In genomic region chr9:72983512-72984021, GRCh38 we compare ENCODE assay signal across 21 cellular contexts. TPM values are rescaled to one million over a fixed set of nuclear protein-coding genes. Genes with fewer than 3 reads are reported as not detected.
A peak's percentile ranks its signal among the peaks of the same experiment; 100 is the strongest.
DNase-seq lines count a peak whose midpoint lies in the region; FAIRE-seq and TF ChIP-seq lines count a peak whose summit lies in the region.
"Had no signal": no experiment of that assay in that cellular context is flagged by ENCODE, and none has a peak within 500 bp of the region (broad histone marks: within the 10 kb centered on the region; RNA-seq: fewer than 3 reads in every experiment).

No MANE protein-coding gene starts in this region.

- no peaks in the 10 kb centered on the region for H3K9me3 ChIP-seq in mesenchymal stem cell (ENCODE audit: control insufficient read depth, low read length)
- no peaks in the 10 kb centered on the region for H3K9me3 ChIP-seq in neuronal stem cell (replicated peaks in 1 of 2; ENCODE audit: control insufficient read depth in 2 of 2, insufficient read depth in 1 of 2, low read depth in 1 of 2, low read length in 2 of 2)
- no peaks in the 10 kb centered on the region for H3K9me3 ChIP-seq in prostate gland
- H3K9me3 ChIP-seq: BLaER1 treated with 17β-estradiol and CSF1 and Interleukin-3, amounts not matched to agents 10 nM and 100 nM; esophagus squamous epithelium; testis had no signal

- WGBS in mesenchymal stem cell, result 90% methylated on average over 2 of the region's 4 CpGs
- WGBS in neuronal stem cell (ENCODE audit: extremely low coverage in 2 of 2, insufficient read length in 2 of 2, insufficient replicate concordance in 1 of 2), 2 donors, result no CpG with 5 or more reads among the region's 4 CpGs
- WGBS in prostate gland, result 44% methylated on average over 4 of the region's 4 CpGs

- H3K4me2 ChIP-seq in mesenchymal stem cell (ENCODE audit: low read length, poor library complexity, severe bottlenecking) (no peak overlapping the region), neuronal stem cell (ENCODE audit: insufficient read depth, low read length, poor library complexity, severe bottlenecking) (no peak overlapping the region)
- H3K4me2 ChIP-seq: BLaER1 treated with 17β-estradiol and CSF1 and Interleukin-3, amounts not matched to agents 10 nM and 100 nM; KMS-11 had no signal

- H3K4me3 ChIP-seq in bronchial epithelial cell (ENCODE audit: low read depth, low read length) (no peak overlapping the region), mesenchymal stem cell (ENCODE audit: insufficient read depth in 1 of 2, low read depth in 1 of 2, low read length in 2 of 2) (no peak overlapping the region), neuronal stem cell (ENCODE audit: low read length in 2 of 2) (no peak overlapping the region), prostate gland (no peak overlapping the region)
- H3K4me3 ChIP-seq: BLaER1 treated with 17β-estradiol and CSF1 and Interleukin-3, amounts not matched to agents 10 nM and 100 nM; dorsolateral prefrontal cortex; esophagus squamous epithelium; testis had no signal

- H2AK5ac ChIP-seq in mesenchymal stem cell (ENCODE audit: low read length, severe bottlenecking), result no peak overlapping the region
- H2AK5ac ChIP-seq in neuronal stem cell (ENCODE audit: low read depth, low read length), result no peak overlapping the region

- H2BK5ac ChIP-seq in mesenchymal stem cell (ENCODE audit: low read depth, low read length, poor library complexity, severe bottlenecking), result peak overlapping the region; percentile 12
- H2BK5ac ChIP-seq in neuronal stem cell (ENCODE audit: low read length), result no peak overlapping the region

- no peak overlapping the region for H3K14ac ChIP-seq in mesenchymal stem cell (ENCODE audit: low read length in 2 of 2)
- no peak overlapping the region for H3K14ac ChIP-seq in neuronal stem cell (ENCODE audit: low read length)

- H3K23ac ChIP-seq in mesenchymal stem cell (ENCODE audit: low read length in 2 of 2) (no peak overlapping the region), neuronal stem cell (ENCODE audit: low read depth, low read length, poor library complexity) (no peak overlapping the region)

- H2AFZ ChIP-seq in mesenchymal stem cell (ENCODE audit: low read depth, low read length) (no peak overlapping the region), neuronal stem cell (ENCODE audit: low read length) (no peak overlapping the region)

- H2BK12ac ChIP-seq in mesenchymal stem cell (ENCODE audit: low read length in 2 of 2), result no peak overlapping the region
- H2BK12ac ChIP-seq in neuronal stem cell (ENCODE audit: low read length), result no peak overlapping the region

- DNase-seq in LoVo (ENCODE audit: low spot score) (peak; percentile 50), bronchial epithelial cell (ENCODE audit: low read depth) (peak; percentile 31), mesenchymal stem cell (peak; percentile 2), neuronal stem cell (ENCODE audit: low spot score) (no peak), epidermal melanocyte (ENCODE audit: insufficient read length, low spot score) (no peak), prostate gland (ENCODE audit: low spot score) (no peak)
- DNase-seq in activated CD8-positive, alpha-beta memory T cell treated with anti-CD3 and anti-CD28 coated beads for 24 hours, result no peak
- DNase-seq: activated B cell treated with CpG ODN at 0.5 μM for 24 hours, DMS153, dorsolateral prefrontal cortex, esophagus squamous epithelium, H7, NCI-H1092 treated with DMSO at 0.1 percent for 48 hours, NCI-H774, SW 1271, testis had no signal

- H3K27ac ChIP-seq in mesenchymal stem cell (ENCODE audit: low read length, poor library complexity, severe bottlenecking) (peak overlapping the region; percentile 96), neuronal stem cell (replicated peaks; ENCODE audit: low read length) (no peak overlapping the region), prostate gland (no peak overlapping the region)
- H3K27ac ChIP-seq: BLaER1 treated with 17β-estradiol and CSF1 and Interleukin-3, amounts not matched to agents 10 nM and 100 nM; esophagus squamous epithelium; KMS-11; testis had no signal

- H3K36me3 ChIP-seq in bronchial epithelial cell (ENCODE audit: control insufficient read depth, insufficient read depth, low read length), result no peaks in the 10 kb centered on the region
- H3K36me3 ChIP-seq in mesenchymal stem cell (ENCODE audit: control insufficient read depth in 1 of 2, insufficient read depth in 2 of 2, low read depth in 1 of 2, low read length in 2 of 2), result no peaks in the 10 kb centered on the region
- H3K36me3 ChIP-seq in neuronal stem cell (replicated peaks in 1 of 2; ENCODE audit: control insufficient read depth in 2 of 2, insufficient read depth in 2 of 2, low read length in 2 of 2), result no peaks in the 10 kb centered on the region
- H3K36me3 ChIP-seq in prostate gland, result no peaks in the 10 kb centered on the region
- H3K36me3 ChIP-seq: BLaER1 treated with 17β-estradiol and CSF1 and Interleukin-3, amounts not matched to agents 10 nM and 100 nM; esophagus squamous epithelium had no signal

- H3K4me1 ChIP-seq in mesenchymal stem cell (ENCODE audit: control insufficient read depth, insufficient read depth, low read depth, low read length) (peaks cover 1% of the 10 kb centered on the region), neuronal stem cell (ENCODE audit: control insufficient read depth in 2 of 2, insufficient read depth in 1 of 2, low read depth in 1 of 2, low read length in 2 of 2) (no peaks in the 10 kb centered on the region), prostate gland (replicated peaks) (no peaks in the 10 kb centered on the region)
- H3K4me1 ChIP-seq: BLaER1 treated with 17β-estradiol and CSF1 and Interleukin-3, amounts not matched to agents 10 nM and 100 nM; testis had no signal

- H3K27me3 ChIP-seq in bronchial epithelial cell (ENCODE audit: control insufficient read depth, insufficient read depth, low read length), result no peaks in the 10 kb centered on the region
- no peaks in the 10 kb centered on the region for H3K27me3 ChIP-seq in mesenchymal stem cell (ENCODE audit: control insufficient read depth in 1 of 2, insufficient read depth in 1 of 2, low read length in 2 of 2)
- H3K27me3 ChIP-seq in neuronal stem cell (ENCODE audit: control insufficient read depth in 3 of 3, insufficient read depth in 3 of 3, low read depth in 1 of 3, low read length in 3 of 3), result no peaks in the 10 kb centered on the region
- no peaks in the 10 kb centered on the region for H3K27me3 ChIP-seq in prostate gland (replicated peaks; ENCODE audit: insufficient read depth)
- H3K27me3 ChIP-seq: BLaER1 treated with 17β-estradiol and CSF1 and Interleukin-3, amounts not matched to agents 10 nM and 100 nM; dorsolateral prefrontal cortex; esophagus squamous epithelium; testis had no signal

- H3K4ac ChIP-seq in mesenchymal stem cell (ENCODE audit: low read depth in 1 of 2, low read length in 2 of 2), result no peak overlapping the region
- H3K4ac ChIP-seq in neuronal stem cell (ENCODE audit: low read length), result no peak overlapping the region

- FAIRE-seq in bronchial epithelial cell (lab: Jason Lieb, UNC), result no peak
- FAIRE-seq: keratinocyte had no signal

- no peak overlapping the region for H3K18ac ChIP-seq in mesenchymal stem cell (ENCODE audit: low read depth in 1 of 2, low read length in 2 of 2)
- no peak overlapping the region for H3K18ac ChIP-seq in neuronal stem cell (ENCODE audit: low read length)

- TF ChIP-seq POLR2A in prostate gland (IDR thresholded peaks at IDR 0.05), result no peak

- H3K9ac ChIP-seq in mesenchymal stem cell (ENCODE audit: low read length) (no peak overlapping the region), neuronal stem cell (ENCODE audit: low read depth, low read length, poor library complexity) (no peak overlapping the region)
- H3K9ac ChIP-seq: BLaER1 treated with 17β-estradiol and CSF1 and Interleukin-3, amounts not matched to agents 10 nM and 100 nM; KMS-11 had no signal

- H2BK15ac ChIP-seq in mesenchymal stem cell (ENCODE audit: low read depth, poor library complexity, severe bottlenecking), result no peak overlapping the region
- no peak overlapping the region for H2BK15ac ChIP-seq in neuronal stem cell (ENCODE audit: low read length)

- H2BK120ac ChIP-seq in mesenchymal stem cell (ENCODE audit: low read depth, low read length) (no peak overlapping the region), neuronal stem cell (ENCODE audit: low read depth, low read length) (no peak overlapping the region)

- H4K91ac ChIP-seq in mesenchymal stem cell (ENCODE audit: low read length), result no peak overlapping the region
- no peak overlapping the region for H4K91ac ChIP-seq in neuronal stem cell (ENCODE audit: low read depth, low read length, poor library complexity)

- H4K8ac ChIP-seq in mesenchymal stem cell (ENCODE audit: low read length) (no peak overlapping the region), neuronal stem cell (ENCODE audit: low read depth, low read length) (no peak overlapping the region)

- H3K79me1 ChIP-seq in mesenchymal stem cell (replicated peaks; ENCODE audit: low read length, poor library complexity, severe bottlenecking) (no peaks in the 10 kb centered on the region), neuronal stem cell (ENCODE audit: low read depth, low read length) (no peaks in the 10 kb centered on the region)

- TF ChIP-seq CTCF in bronchial epithelial cell (IDR thresholded peaks at IDR 0.05; ENCODE audit: insufficient read depth, low read length, severe bottlenecking), result no peak
- no peak for TF ChIP-seq CTCF in prostate gland (IDR thresholded peaks at IDR 0.05)

- intact Hi-C loops in prostate gland (cut with DNase I), result loop anchor here (2.0 kb wide), 1 partner anchor 55 kb away; no protein-coding TSS in a partner anchor

RNA-seq across cellular contexts. Expression of gene ALDH1A1, which starts 30.7 kb away (rescaled TPM):
- total RNA-seq in bronchial epithelial cell (5.0 and 20.1 TPM in 2 replicates), prostate gland (100 to 1,000 TPM in 1 of 2 donors, 10 to 100 TPM in 1; 16.8 to 427 TPM)
- 3.4 TPM for polyA plus RNA-seq in mesenchymal stem cell (2013, experiment 1 of 2)
- polyA plus RNA-seq in mesenchymal stem cell (2013, experiment 2 of 2), result 3.5 TPM
- polyA plus RNA-seq in neuronal stem cell (2013, experiment 1 of 2), result 0.11 TPM
- 0.12 TPM for polyA plus RNA-seq in neuronal stem cell (2013, experiment 2 of 2)
- total RNA-seq: activated B cell treated with CpG ODN at 0.5 μM for 24 hours; activated CD8-positive, alpha-beta memory T cell treated with anti-CD3 and anti-CD28 coated beads for 36 hours; activated T-helper 1 cell treated with anti-CD3 and anti-CD28 coated beads, Interleukin-12 subunit alpha, Interleukin-12 subunit beta, Interleukin-2, Interleukin-4 antibody, amounts not matched to agents 30 ng/mL and 10 ng/mL and 1 ng/mL, durations not matched to agents 14 hours and 24 hours and 36 hours had no signal

Comparison
In these comparisons a context has a peak if more than half of its experiments do, and no peak if none do; other contexts are left out.
1. DNase-seq: peak in LoVo (single experiment), bronchial epithelial cell (single experiment) and mesenchymal stem cell (single experiment); none in neuronal stem cell (single experiment), epidermal melanocyte (single experiment), activated CD8-positive, alpha-beta memory T cell treated with anti-CD3 and anti-CD28 coated beads for 24 hours (single experiment) and prostate gland (single experiment).